Comparison of ENCODE assay signal across 16 cellular contexts in the genomic region with DNA sequence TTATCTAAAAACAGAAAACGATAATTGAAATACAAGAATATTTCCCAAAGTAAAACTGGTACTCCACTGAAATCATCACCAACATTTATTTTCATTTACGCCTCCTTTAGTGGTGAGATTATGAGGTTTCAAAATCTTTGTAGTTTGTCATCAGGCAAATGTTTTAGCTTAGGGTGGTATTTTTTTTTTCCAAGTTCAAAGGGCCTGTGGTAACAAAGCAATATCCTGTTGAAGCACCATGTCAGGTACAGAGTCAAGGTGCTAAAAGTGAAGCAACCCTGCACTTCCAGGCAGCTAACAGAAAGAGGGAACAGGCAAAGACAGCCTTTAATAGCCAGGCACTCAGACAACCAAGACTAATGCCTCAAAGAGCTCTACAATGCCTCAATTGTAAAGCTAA.
DNase-seq lines count a peak whose midpoint lies in the region; ATAC-seq and TF ChIP-seq lines count a peak whose summit lies in the region.
"Had no signal": no experiment of that assay in that cellular context is flagged by ENCODE, and none has a peak within 500 bp of the region (broad histone marks: within the 10 kb centered on the region; RNA-seq: fewer than 3 reads in every experiment).

No MANE protein-coding gene starts in this region.

- H3K27ac Mint-ChIP-seq in activated CD4-positive, alpha-beta T cell treated with anti-CD3 and anti-CD28 coated beads, Interleukin-2, amount 10 ng/mL, durations not matched to agents 7 days and 5 days, result peak overlapping the region; percentile 86
- H3K27ac Mint-ChIP-seq in natural killer cell, result peak overlapping the region; percentile 79 to 93

- H3K4me3 ChIP-seq in Loucy (ENCODE audit: low read length, poor library complexity, severe bottlenecking) (no peak overlapping the region), PC-9 (no peak overlapping the region)
- H3K4me3 ChIP-seq: sigmoid colon, upper lobe of left lung had no signal

- H3F3A ChIP-seq in Loucy (ENCODE audit: low read depth), result no peaks in the 10 kb centered on the region
- H3F3A ChIP-seq in PC-9 (ENCODE audit: insufficient read depth, low read depth), result no peaks in the 10 kb centered on the region

- no peak overlapping the region for H3K9ac ChIP-seq in Loucy (ENCODE audit: low read depth, low read length, poor library complexity, severe bottlenecking)

- peaks cover 4% of the 10 kb centered on the region; the same call in 1 of the 2 replicates for H3K79me2 ChIP-seq in Loucy (ENCODE audit: insufficient read depth, low read length)
- no peaks in the 10 kb centered on the region for H3K79me2 ChIP-seq in PC-9 (ENCODE audit: low read depth)

- H3K36me3 ChIP-seq in Loucy (ENCODE audit: insufficient read depth, low read length) (peaks cover 90% of the 10 kb centered on the region), PC-9 (ENCODE audit: low read depth) (peaks cover 4% of the 10 kb centered on the region; the same call in 1 of the 2 replicates)

- TF ChIP-seq CTCF in Loucy (conservative IDR thresholded peaks at IDR 0.05; ENCODE audit: low read length) (no peak), natural killer cell (IDR thresholded peaks at IDR 0.05) (no peak), PC-9 (conservative IDR thresholded peaks at IDR 0.05) (no peak)

- no peaks in the 10 kb centered on the region for H3K27me3 ChIP-seq in Loucy (ENCODE audit: insufficient read depth, low read length, poor library complexity, severe bottlenecking)
- H3K27me3 ChIP-seq in PC-9 (ENCODE audit: insufficient read depth, low read depth), result no peaks in the 10 kb centered on the region
- H3K27me3 ChIP-seq: sigmoid colon, upper lobe of left lung had no signal

- no peaks in the 10 kb centered on the region for H3K9me3 Mint-ChIP-seq in activated CD4-positive, alpha-beta T cell treated with anti-CD3 and anti-CD28 coated beads, Interleukin-2, amount 10 ng/mL, durations not matched to agents 7 days and 5 days
- no peaks in the 10 kb centered on the region for H3K9me3 Mint-ChIP-seq in natural killer cell

- BruUV-seq in PC-9 (replicated peaks; lab: Mats Ljungman, UMichigan), result no TSS peak

- H3K27ac ChIP-seq in PC-9, result no peak overlapping the region
- H3K27ac ChIP-seq: sigmoid colon, upper lobe of left lung had no signal

- peak overlapping the region; percentile 64 for H3K4me3 Mint-ChIP-seq in activated CD4-positive, alpha-beta T cell treated with anti-CD3 and anti-CD28 coated beads, Interleukin-2, amount 10 ng/mL, durations not matched to agents 7 days and 5 days
- peak overlapping the region; percentile 85 for H3K4me3 Mint-ChIP-seq in natural killer cell

- no peak overlapping the region for H2AFZ ChIP-seq in Loucy (ENCODE audit: low read length)
- no peak overlapping the region for H2AFZ ChIP-seq in PC-9

- ATAC-seq in natural killer cell, result peak; percentile 53 to 77 (median 75)
- no peak for ATAC-seq in GM19023 (IDR thresholded peaks at IDR 0.05; ENCODE audit: unreplicated experiment)

- CTCF ChIA-PET in activated CD4-positive, alpha-beta T cell treated with anti-CD3 and anti-CD28 coated beads, Interleukin-2, amount 10 ng/mL, durations not matched to agents 7 days and 5 days (lab: Charles Lee), result interaction anchor here (0.7 kb wide), 1 partner anchor 366 kb away, joined by 3 read pairs; no protein-coding TSS in a partner anchor
- CTCF ChIA-PET in PC-9 (lab: Charles Lee), result no interaction called here

- intact Hi-C loops in natural killer cell (cut with micrococcal nuclease) (loop anchor here (1.0 to 2.0 kb wide), 2 partner anchors 13 to 14 kb away; no protein-coding TSS in a partner anchor), PC-9 (cut with micrococcal nuclease; ENCODE audit: unreplicated experiment) (no loop called here)

- peaks cover 59% of the 10 kb centered on the region for H3K4me1 Mint-ChIP-seq in activated CD4-positive, alpha-beta T cell treated with anti-CD3 and anti-CD28 coated beads, Interleukin-2, amount 10 ng/mL, durations not matched to agents 7 days and 5 days
- H3K4me1 Mint-ChIP-seq in natural killer cell, result peaks cover 89 to 97% of the 10 kb centered on the region in 2 donors

- POLR2A ChIA-PET in activated CD4-positive, alpha-beta T cell treated with anti-CD3 and anti-CD28 coated beads, Interleukin-2, amount 10 ng/mL, durations not matched to agents 7 days and 5 days (lab: Charles Lee), result no interaction called here
- POLR2A ChIA-PET in PC-9 (lab: Charles Lee; ENCODE audit: unreplicated experiment), result no interaction called here

- no peaks in the 10 kb centered on the region for H3K9me2 ChIP-seq in Loucy (replicated peaks; ENCODE audit: low read depth, low read length)
- no peaks in the 10 kb centered on the region for H3K9me2 ChIP-seq in PC-9 (ENCODE audit: insufficient read depth)

- peak; percentile 67 for DNase-seq in activated CD4-positive, alpha-beta T cell treated with anti-CD3 and anti-CD28 coated beads, Interleukin-2, amount 10 ng/mL, durations not matched to agents 7 days and 5 days
- DNase-seq in activated CD4-positive, alpha-beta T cell treated with anti-CD3 and anti-CD28 coated beads for 1 hour, result no peak
- DNase-seq in activated gamma-delta T cell treated with anti-CD3 and anti-CD28 coated beads, Interleukin-2, amount 50 U/mL, for 16 hours (ENCODE audit: low read depth), result peak; percentile 6
- DNase-seq in natural killer cell, result no peak
- no peak for DNase-seq in PC-9
- no peak for DNase-seq in cerebellar nuclear complex (lab: John Stamatoyannopoulos, UW)
- DNase-seq: activated effector memory CD4-positive, alpha-beta T cell treated with anti-CD3 and anti-CD28 coated beads, Interleukin-2, amount 50 U/mL, for 16 hours; hippocampal formation; midbrain; NCI-H1930; NCI-H524; OCI-M1; sigmoid colon; upper lobe of left lung had no signal

- no peaks in the 10 kb centered on the region for H3K27me3 Mint-ChIP-seq in activated CD4-positive, alpha-beta T cell treated with anti-CD3 and anti-CD28 coated beads, Interleukin-2, amount 10 ng/mL, durations not matched to agents 7 days and 5 days
- H3K27me3 Mint-ChIP-seq in natural killer cell (ENCODE audit: low read depth in 2 of 2), result no peaks in the 10 kb centered on the region

- H3K9me3 ChIP-seq in Loucy (ENCODE audit: insufficient read depth, low read depth, low read length) (no peaks in the 10 kb centered on the region), PC-9 (ENCODE audit: insufficient read depth, low read depth) (no peaks in the 10 kb centered on the region)
- H3K9me3 ChIP-seq: sigmoid colon, upper lobe of left lung had no signal

- H3K4me1 ChIP-seq in Loucy (ENCODE audit: insufficient read depth, low read length, poor library complexity, severe bottlenecking) (peaks cover 10% of the 10 kb centered on the region), PC-9 (replicated peaks; ENCODE audit: insufficient read depth) (no peaks in the 10 kb centered on the region)
- H3K4me1 ChIP-seq: upper lobe of left lung had no signal

- H4K20me1 ChIP-seq in Loucy (ENCODE audit: insufficient read depth, low read length, poor library complexity, severe bottlenecking) (peaks cover 7% of the 10 kb centered on the region), PC-9 (ENCODE audit: insufficient read depth) (no peaks in the 10 kb centered on the region; the same call in 1 of the 2 replicates)

- peak overlapping the region; percentile 1 for H3K4me2 ChIP-seq in Loucy (ENCODE audit: low read depth, low read length, poor library complexity, severe bottlenecking)
- no peak overlapping the region for H3K4me2 ChIP-seq in PC-9

- H3K36me3 Mint-ChIP-seq in activated CD4-positive, alpha-beta T cell treated with anti-CD3 and anti-CD28 coated beads, Interleukin-2, amount 10 ng/mL, durations not matched to agents 7 days and 5 days (ENCODE audit: low read depth), result peaks cover 77% of the 10 kb centered on the region
- peaks cover 25% of the 10 kb centered on the region for H3K36me3 Mint-ChIP-seq in natural killer cell

Comparison
In these comparisons a context has a peak if more than half of its experiments do, and no peak if none do; other contexts are left out.
1. DNase-seq: peak in activated CD4-positive, alpha-beta T cell treated with anti-CD3 and anti-CD28 coated beads, Interleukin-2, amount 10 ng/mL, durations not matched to agents 7 days and 5 days (single experiment) and activated gamma-delta T cell treated with anti-CD3 and anti-CD28 coated beads, Interleukin-2, amount 50 U/mL, for 16 hours (single experiment); none in activated CD4-positive, alpha-beta T cell treated with anti-CD3 and anti-CD28 coated beads for 1 hour (single experiment), natural killer cell (single experiment), PC-9 (0 of 2) and cerebellar nuclear complex (0 of 2).